ENCODE assay signal across 2 cellular contexts in the genomic region with DNA sequence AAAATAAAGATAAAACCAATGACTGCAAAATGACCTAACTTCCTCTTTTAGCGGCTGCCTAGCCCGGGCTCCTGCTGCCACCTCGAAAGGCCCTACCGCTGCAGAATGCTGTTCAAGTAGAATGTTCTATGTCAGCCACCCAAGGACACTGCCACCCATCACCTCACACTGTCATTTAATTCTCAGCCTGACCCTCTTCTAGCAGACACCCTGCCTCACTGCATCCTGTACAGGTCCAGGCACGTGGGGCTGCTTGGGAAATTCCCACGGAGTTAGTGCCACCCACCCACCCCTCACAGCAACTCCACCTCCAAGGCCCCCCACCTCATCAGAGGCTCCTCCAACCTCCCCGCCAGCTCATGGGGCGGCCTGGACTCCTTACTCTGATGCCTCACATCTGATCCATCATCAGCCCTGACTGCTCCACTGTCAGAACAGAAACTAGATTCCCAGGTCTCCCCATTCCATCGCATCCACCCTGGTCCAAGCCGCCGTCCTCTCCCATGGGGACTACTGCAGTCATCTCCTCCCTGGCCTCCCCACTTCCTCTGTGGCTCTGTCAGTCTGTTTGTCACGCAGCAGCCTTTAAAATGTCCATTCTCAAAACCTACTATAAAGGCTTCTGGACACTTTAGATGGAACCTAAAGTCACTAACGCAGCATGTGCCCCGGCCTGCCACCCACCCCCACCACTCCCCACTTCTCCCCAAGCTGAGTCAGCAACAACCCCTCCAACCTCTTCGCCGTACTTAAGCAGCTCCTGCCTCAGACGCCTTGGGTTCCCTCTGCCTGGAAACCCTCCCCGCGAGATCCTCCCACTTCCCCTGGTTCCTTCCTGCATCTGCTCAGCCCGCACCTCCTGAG.
TF ChIP-seq lines count a peak whose summit lies in the region.

No MANE protein-coding gene starts in this region.

TF ChIP-seq in GM23338, 12 proteins besides CTCF, POLR2A, EP300 and RAD21 (continued from another document and continues in another):
- TF ChIP-seq, protein P1, sequence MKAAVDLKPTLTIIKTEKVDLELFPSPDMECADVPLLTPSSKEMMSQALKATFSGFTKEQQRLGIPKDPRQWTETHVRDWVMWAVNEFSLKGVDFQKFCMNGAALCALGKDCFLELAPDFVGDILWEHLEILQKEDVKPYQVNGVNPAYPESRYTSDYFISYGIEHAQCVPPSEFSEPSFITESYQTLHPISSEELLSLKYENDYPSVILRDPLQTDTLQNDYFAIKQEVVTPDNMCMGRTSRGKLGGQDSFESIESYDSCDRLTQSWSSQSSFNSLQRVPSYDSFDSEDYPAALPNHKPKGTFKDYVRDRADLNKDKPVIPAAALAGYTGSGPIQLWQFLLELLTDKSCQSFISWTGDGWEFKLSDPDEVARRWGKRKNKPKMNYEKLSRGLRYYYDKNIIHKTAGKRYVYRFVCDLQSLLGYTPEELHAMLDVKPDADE (IDR thresholded peaks at IDR 0.05): no peak
- no peak for TF ChIP-seq EZH2 (IDR thresholded peaks at IDR 0.05; ENCODE audit: low read depth, unreplicated experiment)
- TF ChIP-seq, protein P2, sequence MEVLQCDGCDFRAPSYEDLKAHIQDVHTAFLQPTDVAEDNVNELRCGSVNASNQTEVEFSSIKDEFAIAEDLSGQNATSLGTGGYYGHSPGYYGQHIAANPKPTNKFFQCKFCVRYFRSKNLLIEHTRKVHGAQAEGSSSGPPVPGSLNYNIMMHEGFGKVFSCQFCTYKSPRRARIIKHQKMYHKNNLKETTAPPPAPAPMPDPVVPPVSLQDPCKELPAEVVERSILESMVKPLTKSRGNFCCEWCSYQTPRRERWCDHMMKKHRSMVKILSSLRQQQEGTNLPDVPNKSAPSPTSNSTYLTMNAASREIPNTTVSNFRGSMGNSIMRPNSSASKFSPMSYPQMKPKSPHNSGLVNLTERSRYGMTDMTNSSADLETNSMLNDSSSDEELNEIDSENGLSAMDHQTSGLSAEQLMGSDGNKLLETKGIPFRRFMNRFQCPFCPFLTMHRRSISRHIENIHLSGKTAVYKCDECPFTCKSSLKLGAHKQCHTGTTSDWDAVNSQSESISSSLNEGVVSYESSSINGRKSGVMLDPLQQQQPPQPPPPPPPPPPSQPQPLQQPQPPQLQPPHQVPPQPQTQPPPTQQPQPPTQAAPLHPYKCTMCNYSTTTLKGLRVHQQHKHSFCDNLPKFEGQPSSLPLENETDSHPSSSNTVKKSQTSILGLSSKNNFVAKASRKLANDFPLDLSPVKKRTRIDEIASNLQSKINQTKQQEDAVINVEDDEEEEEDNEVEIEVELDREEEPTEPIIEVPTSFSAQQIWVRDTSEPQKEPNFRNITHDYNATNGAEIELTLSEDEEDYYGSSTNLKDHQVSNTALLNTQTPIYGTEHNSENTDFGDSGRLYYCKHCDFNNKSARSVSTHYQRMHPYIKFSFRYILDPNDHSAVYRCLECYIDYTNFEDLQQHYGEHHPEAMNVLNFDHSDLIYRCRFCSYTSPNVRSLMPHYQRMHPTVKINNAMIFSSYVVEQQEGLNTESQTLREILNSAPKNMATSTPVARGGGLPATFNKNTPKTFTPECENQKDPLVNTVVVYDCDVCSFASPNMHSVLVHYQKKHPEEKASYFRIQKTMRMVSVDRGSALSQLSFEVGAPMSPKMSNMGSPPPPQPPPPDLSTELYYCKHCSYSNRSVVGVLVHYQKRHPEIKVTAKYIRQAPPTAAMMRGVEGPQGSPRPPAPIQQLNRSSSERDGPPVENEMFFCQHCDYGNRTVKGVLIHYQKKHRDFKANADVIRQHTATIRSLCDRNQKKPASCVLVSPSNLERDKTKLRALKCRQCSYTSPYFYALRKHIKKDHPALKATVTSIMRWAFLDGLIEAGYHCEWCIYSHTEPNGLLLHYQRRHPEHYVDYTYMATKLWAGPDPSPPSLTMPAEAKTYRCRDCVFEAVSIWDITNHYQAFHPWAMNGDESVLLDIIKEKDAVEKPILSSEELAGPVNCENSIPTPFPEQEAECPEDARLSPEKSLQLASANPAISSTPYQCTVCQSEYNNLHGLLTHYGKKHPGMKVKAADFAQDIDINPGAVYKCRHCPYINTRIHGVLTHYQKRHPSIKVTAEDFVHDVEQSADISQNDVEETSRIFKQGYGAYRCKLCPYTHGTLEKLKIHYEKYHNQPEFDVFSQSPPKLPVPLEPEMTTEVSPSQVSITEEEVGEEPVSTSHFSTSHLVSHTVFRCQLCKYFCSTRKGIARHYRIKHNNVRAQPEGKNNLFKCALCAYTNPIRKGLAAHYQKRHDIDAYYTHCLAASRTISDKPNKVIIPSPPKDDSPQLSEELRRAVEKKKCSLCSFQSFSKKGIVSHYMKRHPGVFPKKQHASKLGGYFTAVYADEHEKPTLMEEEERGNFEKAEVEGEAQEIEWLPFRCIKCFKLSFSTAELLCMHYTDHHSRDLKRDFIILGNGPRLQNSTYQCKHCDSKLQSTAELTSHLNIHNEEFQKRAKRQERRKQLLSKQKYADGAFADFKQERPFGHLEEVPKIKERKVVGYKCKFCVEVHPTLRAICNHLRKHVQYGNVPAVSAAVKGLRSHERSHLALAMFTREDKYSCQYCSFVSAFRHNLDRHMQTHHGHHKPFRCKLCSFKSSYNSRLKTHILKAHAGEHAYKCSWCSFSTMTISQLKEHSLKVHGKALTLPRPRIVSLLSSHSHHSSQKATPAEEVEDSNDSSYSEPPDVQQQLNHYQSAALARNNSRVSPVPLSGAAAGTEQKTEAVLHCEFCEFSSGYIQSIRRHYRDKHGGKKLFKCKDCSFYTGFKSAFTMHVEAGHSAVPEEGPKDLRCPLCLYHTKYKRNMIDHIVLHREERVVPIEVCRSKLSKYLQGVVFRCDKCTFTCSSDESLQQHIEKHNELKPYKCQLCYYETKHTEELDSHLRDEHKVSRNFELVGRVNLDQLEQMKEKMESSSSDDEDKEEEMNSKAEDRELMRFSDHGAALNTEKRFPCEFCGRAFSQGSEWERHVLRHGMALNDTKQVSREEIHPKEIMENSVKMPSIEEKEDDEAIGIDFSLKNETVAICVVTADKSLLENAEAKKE (CRISPR knock-in tag; IDR thresholded peaks at IDR 0.05): no peak
- no peak for TF ChIP-seq JUNB (IDR thresholded peaks at IDR 0.05; ENCODE audit: unreplicated experiment)
- TF ChIP-seq, protein P3, sequence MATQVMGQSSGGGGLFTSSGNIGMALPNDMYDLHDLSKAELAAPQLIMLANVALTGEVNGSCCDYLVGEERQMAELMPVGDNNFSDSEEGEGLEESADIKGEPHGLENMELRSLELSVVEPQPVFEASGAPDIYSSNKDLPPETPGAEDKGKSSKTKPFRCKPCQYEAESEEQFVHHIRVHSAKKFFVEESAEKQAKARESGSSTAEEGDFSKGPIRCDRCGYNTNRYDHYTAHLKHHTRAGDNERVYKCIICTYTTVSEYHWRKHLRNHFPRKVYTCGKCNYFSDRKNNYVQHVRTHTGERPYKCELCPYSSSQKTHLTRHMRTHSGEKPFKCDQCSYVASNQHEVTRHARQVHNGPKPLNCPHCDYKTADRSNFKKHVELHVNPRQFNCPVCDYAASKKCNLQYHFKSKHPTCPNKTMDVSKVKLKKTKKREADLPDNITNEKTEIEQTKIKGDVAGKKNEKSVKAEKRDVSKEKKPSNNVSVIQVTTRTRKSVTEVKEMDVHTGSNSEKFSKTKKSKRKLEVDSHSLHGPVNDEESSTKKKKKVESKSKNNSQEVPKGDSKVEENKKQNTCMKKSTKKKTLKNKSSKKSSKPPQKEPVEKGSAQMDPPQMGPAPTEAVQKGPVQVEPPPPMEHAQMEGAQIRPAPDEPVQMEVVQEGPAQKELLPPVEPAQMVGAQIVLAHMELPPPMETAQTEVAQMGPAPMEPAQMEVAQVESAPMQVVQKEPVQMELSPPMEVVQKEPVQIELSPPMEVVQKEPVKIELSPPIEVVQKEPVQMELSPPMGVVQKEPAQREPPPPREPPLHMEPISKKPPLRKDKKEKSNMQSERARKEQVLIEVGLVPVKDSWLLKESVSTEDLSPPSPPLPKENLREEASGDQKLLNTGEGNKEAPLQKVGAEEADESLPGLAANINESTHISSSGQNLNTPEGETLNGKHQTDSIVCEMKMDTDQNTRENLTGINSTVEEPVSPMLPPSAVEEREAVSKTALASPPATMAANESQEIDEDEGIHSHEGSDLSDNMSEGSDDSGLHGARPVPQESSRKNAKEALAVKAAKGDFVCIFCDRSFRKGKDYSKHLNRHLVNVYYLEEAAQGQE (IDR thresholded peaks at IDR 0.05; ENCODE audit: unreplicated experiment): no peak
- TF ChIP-seq ZNF331 (CRISPR knock-in tag; IDR thresholded peaks at IDR 0.05; ENCODE audit: low read depth): no peak
- no peak for TF ChIP-seq ZNF114 (CRISPR knock-in tag; IDR thresholded peaks at IDR 0.05)

TF ChIP-seq in H1, 55 proteins besides CTCF, POLR2A, EP300 and RAD21 (continued from another document):
- no peak for TF ChIP-seq NANOG (IDR thresholded peaks at IDR 0.05; ENCODE audit: insufficient read depth, low read depth, low read length, poor library complexity, severe bottlenecking)
